11 cellular contexts compared by ENCODE assay signal in genomic region chr1:95384570-95384969, GRCh38.
DNase-seq lines count a peak whose midpoint lies in the region; ATAC-seq and TF ChIP-seq lines count a peak whose summit lies in the region.
"Had no signal": no experiment of that assay in that cellular context is flagged by ENCODE, and none has a peak within 500 bp of the region (broad histone marks: within the 10 kb centered on the region; RNA-seq: fewer than 3 reads in every experiment).

No MANE protein-coding gene starts in this region.

- POLR2A ChIA-PET in HEK293 (lab: Yijun Ruan, JAX) (no interaction called here), SK-N-SH (lab: Yijun Ruan, JAX) (interaction anchor here (0.9 to 1.5 kb wide), 3 partner anchors 12 to 255 kb away, joined by 3 to 4 read pairs (median 4); no protein-coding TSS in a partner anchor)

- TF ChIP-seq RAD21 in SK-N-SH (IDR thresholded peaks at IDR 0.05; ENCODE audit: low read length), result no peak

- H3K36me3 ChIP-seq in HEK293 (ENCODE audit: control insufficient read depth in 2 of 2, insufficient read depth in 1 of 2, low read length in 2 of 2) (no peaks in the 10 kb centered on the region), SK-N-SH (replicated peaks in 1 of 2; ENCODE audit: control insufficient read depth in 1 of 2, insufficient read depth in 2 of 2, low read length in 1 of 2) (no peaks in the 10 kb centered on the region), left ventricle myocardium inferior (no peaks in the 10 kb centered on the region), spleen (no peaks in the 10 kb centered on the region)
- H3K36me3 ChIP-seq: sigmoid colon had no signal

- WGBS in SK-N-SH (ENCODE audit: low lambda C conversion rate), result 51% methylated on average over 3 of the region's 3 CpGs
- 22 to 45% (median 26%) methylated on average over 2 to 3 of the region's 3 CpGs for WGBS in spleen, 5 donors

- H3K4me2 ChIP-seq in SK-N-SH, result no peak overlapping the region

- no peaks in the 10 kb centered on the region for H3F3A ChIP-seq in SK-N-SH (replicated peaks; ENCODE audit: insufficient read depth)

- in situ Hi-C loops in ACHN (cut with HindIII; ENCODE audit: low pct_ligation_motif_present, low pct_unique_long_range_greater_than_20kb, low sequenced_read_pairs), result no loop called here

- H3K9ac ChIP-seq in SK-N-SH, result no peak overlapping the region

- H3K27me3 ChIP-seq in SK-N-SH (ENCODE audit: insufficient read depth) (no peaks in the 10 kb centered on the region), left ventricle myocardium inferior (ENCODE audit: low read depth) (no peaks in the 10 kb centered on the region), spleen (replicated peaks in 1 of 7) (no peaks in the 10 kb centered on the region)
- H3K27me3 ChIP-seq: sigmoid colon had no signal

- intact Hi-C loops in left ventricle myocardium inferior (cut with micrococcal nuclease), result no loop called here
- intact Hi-C loops in spleen (cut with DNase I; ENCODE audit: low total_unique reads), result no loop called here

- no peaks in the 10 kb centered on the region for H3K9me2 ChIP-seq in SK-N-SH

- peak; percentile 27 for DNase-seq in ACHN
- DNase-seq in SK-N-SH, result no peak
- peak; percentile 28 for DNase-seq in left ventricle myocardium inferior
- no peak for DNase-seq in spleen
- no peak for DNase-seq in D341Med (ENCODE audit: low spot score)
- no peak for DNase-seq in activated naive CD4-positive, alpha-beta T cell treated with Interleukin-2 at 50 U/mL for 16 hours
- DNase-seq: HCEC 1CT, NCI-H446, sigmoid colon had no signal

- H3K4me3 ChIP-seq in HEK293 (ENCODE audit: low read depth, low read length) (no peak overlapping the region), SK-N-SH (ENCODE audit: low read depth in 2 of 2, low read length in 1 of 2) (no peak overlapping the region), left ventricle myocardium inferior (no peak overlapping the region), spleen (no peak overlapping the region)
- H3K4me3 ChIP-seq: sigmoid colon had no signal

- ATAC-seq in GM19452 (IDR thresholded peaks at IDR 0.05; ENCODE audit: unreplicated experiment), result no peak

- CTCF ChIA-PET in HEK293 (lab: Yijun Ruan, JAX) (interaction anchor here (0.6 kb wide), 1 partner anchor 80 kb away, joined by 4 read pairs; no protein-coding TSS in a partner anchor), SK-N-SH (lab: Yijun Ruan, JAX) (interaction anchor here (1.0 to 1.2 kb wide), 2 partner anchors 11 to 258 kb away, joined by 3 to 4 read pairs; no protein-coding TSS in a partner anchor)

- H3K4me1 ChIP-seq in HEK293 (ENCODE audit: control insufficient read depth, insufficient read depth, low read length) (no peaks in the 10 kb centered on the region), SK-N-SH (ENCODE audit: control insufficient read depth in 1 of 2, insufficient read depth in 2 of 2, low read depth in 1 of 2, low read length in 1 of 2) (peaks cover 0 to 46% of the 10 kb centered on the region in 2 experiments; a peak in 2 of 4 replicates), left ventricle myocardium inferior (peaks cover 7% of the 10 kb centered on the region), spleen (no peaks in the 10 kb centered on the region)
- H3K4me1 ChIP-seq: sigmoid colon had no signal

- H2AFZ ChIP-seq in SK-N-SH (ENCODE audit: low read depth), result no peak overlapping the region

- TF ChIP-seq POLR2A in spleen (IDR thresholded peaks at IDR 0.05), result no peak

- H3K9me3 ChIP-seq in HEK293 (ENCODE audit: control insufficient read depth, insufficient read depth, low read depth, low read length) (no peaks in the 10 kb centered on the region), SK-N-SH (no peaks in the 10 kb centered on the region), left ventricle myocardium inferior (replicated peaks) (no peaks in the 10 kb centered on the region), spleen (no peaks in the 10 kb centered on the region)
- H3K9me3 ChIP-seq: sigmoid colon had no signal

- H4K20me1 ChIP-seq in SK-N-SH (ENCODE audit: insufficient read depth), result no peaks in the 10 kb centered on the region

- no peak for TF ChIP-seq EP300 in SK-N-SH (IDR thresholded peaks at IDR 0.05; ENCODE audit: borderline replicate concordance in 1 of 2, low read depth in 1 of 2, low read length in 1 of 2)

- no peak for TF ChIP-seq CTCF in HEK293 (tag by site-specific recombination; IDR thresholded peaks at IDR 0.05)
- TF ChIP-seq CTCF in SK-N-SH (IDR thresholded peaks at IDR 0.05), result no peak
- no peak for TF ChIP-seq CTCF in left ventricle myocardium inferior (IDR thresholded peaks at IDR 0.05; ENCODE audit: borderline replicate concordance)
- TF ChIP-seq CTCF in spleen (IDR thresholded peaks at IDR 0.05 in 8 of 11, conservative IDR thresholded peaks at IDR 0.05 in 3 of 11), result no peak

- H3K27ac ChIP-seq in HEK293 (ENCODE audit: extremely low read depth, low read depth, low read length) (no peak overlapping the region), SK-N-SH (ENCODE audit: low read depth in 2 of 2, low read length in 1 of 2) (peak overlapping the region in 1 of 2 experiments; percentile 99; a peak in 2 of 4 replicates), left ventricle myocardium inferior (replicated peaks) (no peak overlapping the region), spleen (no peak overlapping the region)
- H3K27ac ChIP-seq: sigmoid colon had no signal

- no peaks in the 10 kb centered on the region for H3K79me2 ChIP-seq in SK-N-SH (ENCODE audit: insufficient read depth)

TF ChIP-seq in HEK293, 187 proteins besides CTCF, POLR2A, EP300 and RAD21 (continues in another document):
- TF ChIP-seq REST (tag by site-specific recombination; IDR thresholded peaks at IDR 0.05) (peak; percentile 94), ZNF140 (tag by site-specific recombination; IDR thresholded peaks at IDR 0.05) (no peak), TCF7L2 (IDR thresholded peaks at IDR 0.05; ENCODE audit: borderline replicate concordance, low read depth, low read length) (peak; percentile 70; the same call in 1 of the 2 replicates), ZNF658 (tag by site-specific recombination; IDR thresholded peaks at IDR 0.05) (no peak)

TF ChIP-seq in SK-N-SH, 30 proteins besides CTCF, POLR2A, EP300 and RAD21:
- TF ChIP-seq NFIC (IDR thresholded peaks at IDR 0.05; ENCODE audit: borderline replicate concordance) (no peak), REST (IDR thresholded peaks at IDR 0.05; ENCODE audit: low read depth, low read length) (peak; percentile 92)

Comparison
In these comparisons a context has a peak if more than half of its experiments do, and no peak if none do; other contexts are left out.
1. DNase-seq: peak in ACHN (single experiment) and left ventricle myocardium inferior (single experiment); none in SK-N-SH (single experiment), spleen (single experiment), D341Med (single experiment) and activated naive CD4-positive, alpha-beta T cell treated with Interleukin-2 at 50 U/mL for 16 hours (single experiment).